Comparison of ENCODE assay signal across 1 cellular context in the genomic region with DNA sequence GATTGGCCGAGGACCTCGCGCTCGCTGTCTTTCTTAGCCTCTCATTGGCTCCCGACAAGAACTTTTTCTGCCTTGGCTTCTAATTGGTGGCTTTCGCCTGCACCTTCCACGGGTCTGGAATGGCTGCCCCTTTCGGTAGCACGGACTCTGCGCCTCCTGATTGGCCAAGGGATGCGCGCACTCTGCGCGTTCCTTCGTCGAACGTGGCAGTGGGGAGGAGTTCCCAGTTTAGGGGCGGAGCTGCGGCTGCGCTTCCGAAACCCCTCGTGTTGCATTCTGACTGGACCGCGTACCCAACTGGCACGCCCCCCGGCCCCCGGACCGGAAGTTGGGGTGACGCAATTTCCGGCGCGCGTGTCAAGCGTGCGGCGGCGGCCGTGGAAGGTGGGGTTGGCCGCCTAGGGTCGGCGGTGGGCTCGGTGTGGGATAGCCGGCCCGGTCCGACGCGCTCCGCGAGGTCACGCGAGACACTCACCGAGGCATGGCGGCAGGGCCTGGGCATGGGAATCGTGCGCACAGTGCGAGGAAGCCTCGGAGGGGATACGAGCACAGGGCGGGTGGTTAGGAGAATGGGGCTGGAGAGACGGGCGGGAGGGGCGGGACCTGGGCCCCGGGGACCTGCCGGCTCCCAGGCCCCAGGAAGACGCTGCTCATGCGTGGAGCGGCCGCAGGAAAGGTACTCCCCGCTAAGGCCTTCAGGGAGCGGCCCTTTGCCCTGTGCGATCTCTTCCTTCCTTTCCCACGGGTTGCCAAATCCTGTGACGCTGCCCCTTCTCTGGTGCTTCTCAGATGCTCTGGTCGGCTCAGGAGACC.
TF ChIP-seq lines count a peak whose summit lies in the region.

No MANE protein-coding gene starts in this region.

TF ChIP-seq in HepG2, 621 proteins besides CTCF, POLR2A, EP300 and RAD21 (continued from another document and continues in another):
- TF ChIP-seq NR3C1 (CRISPR knock-in tag; IDR thresholded peaks at IDR 0.05) (0 out of 2 replicates have a peak, but pooled peaks have one; percentile 65), MYPOP (CRISPR knock-in tag; IDR thresholded peaks at IDR 0.05) (no peak; the same call in 1 of the 2 replicates), TCF7 (IDR thresholded peaks at IDR 0.05; ENCODE audit: low read depth) (no peak), ZNF274 (CRISPR knock-in tag; IDR thresholded peaks at IDR 0.05) (peak; percentile 84; the same call in 1 of the 2 replicates), ZNF383 (CRISPR knock-in tag; IDR thresholded peaks at IDR 0.05; ENCODE audit: borderline replicate concordance) (no peak), ZNF501 (CRISPR knock-in tag; IDR thresholded peaks at IDR 0.05) (peak; percentile 77), SKI (IDR thresholded peaks at IDR 0.05; ENCODE audit: partially characterized antibody) (peak; percentile 54), DBP (CRISPR knock-in tag; IDR thresholded peaks at IDR 0.05; ENCODE audit: not compliant biosample characterization) (no peak), SALL2 (CRISPR knock-in tag; IDR thresholded peaks at IDR 0.05) (peak; percentile 94), PAX8 (CRISPR knock-in tag; IDR thresholded peaks at IDR 0.05; ENCODE audit: borderline replicate concordance) (no peak), CBX2 (IDR thresholded peaks at IDR 0.05; ENCODE audit: low read depth, low read length) (no peak), CBX2 (CRISPR knock-in tag; IDR thresholded peaks at IDR 0.05; ENCODE audit: low read depth) (0 out of 2 replicates have a peak, but pooled peaks have one; percentile 74), TBP (CRISPR knock-in tag; IDR thresholded peaks at IDR 0.05) (0 out of 2 replicates have a peak, but pooled peaks have one; percentile 48), ZBTB3 (CRISPR knock-in tag; IDR thresholded peaks at IDR 0.05; ENCODE audit: borderline replicate concordance, low read depth) (peak; percentile 69; the same call in 1 of the 2 replicates), IKZF4 (CRISPR knock-in tag; IDR thresholded peaks at IDR 0.05; ENCODE audit: borderline replicate concordance, low read depth, not compliant biosample characterization) (peak; percentile 66), ZFP90 (CRISPR knock-in tag; IDR thresholded peaks at IDR 0.05; ENCODE audit: borderline replicate concordance) (peak; percentile 85; the same call in 1 of the 2 replicates), TARDBP (CRISPR knock-in tag; IDR thresholded peaks at IDR 0.05) (no peak; the same call in none of the 2 replicates), ZNF33B (CRISPR knock-in tag; IDR thresholded peaks at IDR 0.05) (peak; percentile 96), SNAI1 (CRISPR knock-in tag; IDR thresholded peaks at IDR 0.05; ENCODE audit: borderline replicate concordance) (peak; percentile 82; the same call in 1 of the 2 replicates), CHD4 (IDR thresholded peaks at IDR 0.05; ENCODE audit: borderline replicate concordance, low read length) (no peak), ZNF362 (CRISPR knock-in tag; IDR thresholded peaks at IDR 0.05; ENCODE audit: borderline replicate concordance) (peak; percentile 74; the same call in 1 of the 2 replicates), ZNF777 (CRISPR knock-in tag; IDR thresholded peaks at IDR 0.05) (peak; percentile 37; the same call in 1 of the 2 replicates), KLF16 (CRISPR knock-in tag; IDR thresholded peaks at IDR 0.05) (peak; percentile 91 to 97; a peak in 3 of 4 replicates), DNMT3B (CRISPR knock-in tag; conservative IDR thresholded peaks at IDR 0.05) (peak; percentile 95), HIVEP1 (CRISPR knock-in tag; IDR thresholded peaks at IDR 0.05) (peak; percentile 92), ZNF263 (CRISPR knock-in tag; IDR thresholded peaks at IDR 0.05) (peak; percentile 10), KAT2B (IDR thresholded peaks at IDR 0.05; ENCODE audit: borderline replicate concordance, low read depth, low read length) (no peak), POGK (CRISPR knock-in tag; conservative IDR thresholded peaks at IDR 0.05) (peak; percentile 95), ZKSCAN8 (CRISPR knock-in tag; IDR thresholded peaks at IDR 0.05; ENCODE audit: borderline replicate concordance) (peak; percentile 15; the same call in 1 of the 2 replicates), ZNF496 (CRISPR knock-in tag; IDR thresholded peaks at IDR 0.05; ENCODE audit: insufficient replicate concordance) (no peak), TP53 (CRISPR knock-in tag; conservative IDR thresholded peaks at IDR 0.05) (peak; percentile 92), ZNF251 (CRISPR knock-in tag; IDR thresholded peaks at IDR 0.05) (no peak), ZNF367 (CRISPR knock-in tag; IDR thresholded peaks at IDR 0.05; ENCODE audit: borderline replicate concordance) (peak; percentile 95; the same call in 1 of the 2 replicates), U2AF2 (IDR thresholded peaks at IDR 0.05; ENCODE audit: low read depth, low read length) (no peak), ZNF260 (CRISPR knock-in tag; IDR thresholded peaks at IDR 0.05; ENCODE audit: borderline replicate concordance, low read depth) (no peak), ISX (CRISPR knock-in tag; conservative IDR thresholded peaks at IDR 0.05) (no peak), MATR3 (CRISPR knock-in tag; IDR thresholded peaks at IDR 0.05) (no peak), JUND (CRISPR knock-in tag; IDR thresholded peaks at IDR 0.05) (peak; percentile 96), RNF2 (conservative IDR thresholded peaks at IDR 0.05; ENCODE audit: low read depth) (peak; percentile 85; the same call in 1 of the 2 replicates), ZNF264 (CRISPR knock-in tag; IDR thresholded peaks at IDR 0.05) (peak; percentile 66; the same call in 1 of the 2 replicates), ZNF207 (IDR thresholded peaks at IDR 0.05; ENCODE audit: borderline replicate concordance) (no peak), KDM5B (CRISPR knock-in tag; IDR thresholded peaks at IDR 0.05; ENCODE audit: borderline replicate concordance) (peak; percentile 98), RXRB (CRISPR knock-in tag; IDR thresholded peaks at IDR 0.05; ENCODE audit: borderline replicate concordance) (0 out of 2 replicates have a peak, but pooled peaks have one; percentile 8), CHD2 (IDR thresholded peaks at IDR 0.05; ENCODE audit: low read depth, low read length) (peak; percentile 82; the same call in 1 of the 2 replicates), CENPX (CRISPR knock-in tag; IDR thresholded peaks at IDR 0.05) (no peak), NFRKB (IDR thresholded peaks at IDR 0.05) (no peak)
- TF ChIP-seq, protein P1, sequence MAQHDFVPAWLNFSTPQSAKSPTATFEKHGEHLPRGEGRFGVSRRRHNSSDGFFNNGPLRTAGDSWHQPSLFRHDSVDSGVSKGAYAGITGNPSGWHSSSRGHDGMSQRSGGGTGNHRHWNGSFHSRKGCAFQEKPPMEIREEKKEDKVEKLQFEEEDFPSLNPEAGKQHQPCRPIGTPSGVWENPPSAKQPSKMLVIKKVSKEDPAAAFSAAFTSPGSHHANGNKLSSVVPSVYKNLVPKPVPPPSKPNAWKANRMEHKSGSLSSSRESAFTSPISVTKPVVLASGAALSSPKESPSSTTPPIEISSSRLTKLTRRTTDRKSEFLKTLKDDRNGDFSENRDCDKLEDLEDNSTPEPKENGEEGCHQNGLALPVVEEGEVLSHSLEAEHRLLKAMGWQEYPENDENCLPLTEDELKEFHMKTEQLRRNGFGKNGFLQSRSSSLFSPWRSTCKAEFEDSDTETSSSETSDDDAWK (CRISPR knock-in tag; IDR thresholded peaks at IDR 0.05), result no peak
- TF ChIP-seq, protein P2, sequence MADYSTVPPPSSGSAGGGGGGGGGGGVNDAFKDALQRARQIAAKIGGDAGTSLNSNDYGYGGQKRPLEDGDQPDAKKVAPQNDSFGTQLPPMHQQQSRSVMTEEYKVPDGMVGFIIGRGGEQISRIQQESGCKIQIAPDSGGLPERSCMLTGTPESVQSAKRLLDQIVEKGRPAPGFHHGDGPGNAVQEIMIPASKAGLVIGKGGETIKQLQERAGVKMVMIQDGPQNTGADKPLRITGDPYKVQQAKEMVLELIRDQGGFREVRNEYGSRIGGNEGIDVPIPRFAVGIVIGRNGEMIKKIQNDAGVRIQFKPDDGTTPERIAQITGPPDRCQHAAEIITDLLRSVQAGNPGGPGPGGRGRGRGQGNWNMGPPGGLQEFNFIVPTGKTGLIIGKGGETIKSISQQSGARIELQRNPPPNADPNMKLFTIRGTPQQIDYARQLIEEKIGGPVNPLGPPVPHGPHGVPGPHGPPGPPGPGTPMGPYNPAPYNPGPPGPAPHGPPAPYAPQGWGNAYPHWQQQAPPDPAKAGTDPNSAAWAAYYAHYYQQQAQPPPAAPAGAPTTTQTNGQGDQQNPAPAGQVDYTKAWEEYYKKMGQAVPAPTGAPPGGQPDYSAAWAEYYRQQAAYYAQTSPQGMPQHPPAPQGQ (CRISPR knock-in tag; IDR thresholded peaks at IDR 0.05; ENCODE audit: borderline replicate concordance), result peak; percentile 64; the same call in 1 of the 2 replicates
- TF ChIP-seq, protein P3, sequence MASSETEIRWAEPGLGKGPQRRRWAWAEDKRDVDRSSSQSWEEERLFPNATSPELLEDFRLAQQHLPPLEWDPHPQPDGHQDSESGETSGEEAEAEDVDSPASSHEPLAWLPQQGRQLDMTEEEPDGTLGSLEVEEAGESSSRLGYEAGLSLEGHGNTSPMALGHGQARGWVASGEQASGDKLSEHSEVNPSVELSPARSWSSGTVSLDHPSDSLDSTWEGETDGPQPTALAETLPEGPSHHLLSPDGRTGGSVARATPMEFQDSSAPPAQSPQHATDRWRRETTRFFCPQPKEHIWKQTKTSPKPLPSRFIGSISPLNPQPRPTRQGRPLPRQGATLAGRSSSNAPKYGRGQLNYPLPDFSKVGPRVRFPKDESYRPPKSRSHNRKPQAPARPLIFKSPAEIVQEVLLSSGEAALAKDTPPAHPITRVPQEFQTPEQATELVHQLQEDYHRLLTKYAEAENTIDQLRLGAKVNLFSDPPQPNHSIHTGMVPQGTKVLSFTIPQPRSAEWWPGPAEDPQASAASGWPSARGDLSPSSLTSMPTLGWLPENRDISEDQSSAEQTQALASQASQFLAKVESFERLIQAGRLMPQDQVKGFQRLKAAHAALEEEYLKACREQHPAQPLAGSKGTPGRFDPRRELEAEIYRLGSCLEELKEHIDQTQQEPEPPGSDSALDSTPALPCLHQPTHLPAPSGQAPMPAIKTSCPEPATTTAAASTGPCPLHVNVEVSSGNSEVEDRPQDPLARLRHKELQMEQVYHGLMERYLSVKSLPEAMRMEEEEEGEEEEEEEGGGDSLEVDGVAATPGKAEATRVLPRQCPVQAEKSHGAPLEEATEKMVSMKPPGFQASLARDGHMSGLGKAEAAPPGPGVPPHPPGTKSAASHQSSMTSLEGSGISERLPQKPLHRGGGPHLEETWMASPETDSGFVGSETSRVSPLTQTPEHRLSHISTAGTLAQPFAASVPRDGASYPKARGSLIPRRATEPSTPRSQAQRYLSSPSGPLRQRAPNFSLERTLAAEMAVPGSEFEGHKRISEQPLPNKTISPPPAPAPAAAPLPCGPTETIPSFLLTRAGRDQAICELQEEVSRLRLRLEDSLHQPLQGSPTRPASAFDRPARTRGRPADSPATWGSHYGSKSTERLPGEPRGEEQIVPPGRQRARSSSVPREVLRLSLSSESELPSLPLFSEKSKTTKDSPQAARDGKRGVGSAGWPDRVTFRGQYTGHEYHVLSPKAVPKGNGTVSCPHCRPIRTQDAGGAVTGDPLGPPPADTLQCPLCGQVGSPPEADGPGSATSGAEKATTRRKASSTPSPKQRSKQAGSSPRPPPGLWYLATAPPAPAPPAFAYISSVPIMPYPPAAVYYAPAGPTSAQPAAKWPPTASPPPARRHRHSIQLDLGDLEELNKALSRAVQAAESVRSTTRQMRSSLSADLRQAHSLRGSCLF (CRISPR knock-in tag; IDR thresholded peaks at IDR 0.05; ENCODE audit: borderline replicate concordance), result no peak
- TF ChIP-seq, protein P4, sequence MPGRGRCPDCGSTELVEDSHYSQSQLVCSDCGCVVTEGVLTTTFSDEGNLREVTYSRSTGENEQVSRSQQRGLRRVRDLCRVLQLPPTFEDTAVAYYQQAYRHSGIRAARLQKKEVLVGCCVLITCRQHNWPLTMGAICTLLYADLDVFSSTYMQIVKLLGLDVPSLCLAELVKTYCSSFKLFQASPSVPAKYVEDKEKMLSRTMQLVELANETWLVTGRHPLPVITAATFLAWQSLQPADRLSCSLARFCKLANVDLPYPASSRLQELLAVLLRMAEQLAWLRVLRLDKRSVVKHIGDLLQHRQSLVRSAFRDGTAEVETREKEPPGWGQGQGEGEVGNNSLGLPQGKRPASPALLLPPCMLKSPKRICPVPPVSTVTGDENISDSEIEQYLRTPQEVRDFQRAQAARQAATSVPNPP (CRISPR knock-in tag; IDR thresholded peaks at IDR 0.05), result no peak
